Comparison of ENCODE assay signal across 9 cellular contexts in genomic region chr17:67942810-67943209, GRCh38. TPM values are rescaled to one million over a fixed set of nuclear protein-coding genes. Genes with fewer than 3 reads are reported as not detected.
A peak's percentile ranks its signal among the peaks of the same experiment; 100 is the strongest.
DNase-seq lines count a peak whose midpoint lies in the region; ATAC-seq and TF ChIP-seq lines count a peak whose summit lies in the region.
"Had no signal": no experiment of that assay in that cellular context is flagged by ENCODE, and none has a peak within 500 bp of the region (broad histone marks: within the 10 kb centered on the region; RNA-seq: fewer than 3 reads in every experiment).

No MANE protein-coding gene starts in this region.

- H3K27me3 Mint-ChIP-seq in glutamatergic neuron (ENCODE audit: unreplicated experiment) = peaks cover 2% of the 10 kb centered on the region

- intact Hi-C loops in gastrocnemius medialis (cut with DNase I; ENCODE audit: low total_unique reads) = no loop called here

- POLR2A ChIA-PET in SK-N-SH (lab: Yijun Ruan, JAX) = no interaction called here

- H3K27ac Mint-ChIP-seq in glutamatergic neuron (ENCODE audit: unreplicated experiment) = no peak overlapping the region

- in situ Hi-C loops in gastrocnemius medialis (cut with MboI; ENCODE audit: low sequenced_read_pairs in 4 of 4) = no loop called here

- DNase-seq in AG09319 (ENCODE audit: extremely low read depth, low read depth) (no peak), SK-N-SH (peak; percentile 22), glutamatergic neuron (no peak), gastrocnemius medialis (no peak), NCI-H1048 (lab: John Stamatoyannopoulos, UW) (no peak), kidney tubule cell (ENCODE audit: low spot score) (no peak)
- DNase-seq: activated CD8-positive, alpha-beta memory T cell treated with anti-CD3 and anti-CD28 coated beads, Interleukin-2, amount 50 U/mL, for 48 hours had no signal

- no peaks in the 10 kb centered on the region for H3K36me3 Mint-ChIP-seq in glutamatergic neuron (ENCODE audit: unreplicated experiment)

- no peak for TF ChIP-seq EP300 in SK-N-SH (IDR thresholded peaks at IDR 0.05; ENCODE audit: borderline replicate concordance in 1 of 2, low read depth in 1 of 2, low read length in 1 of 2)

- no peak overlapping the region for H2AFZ ChIP-seq in SK-N-SH (ENCODE audit: low read depth)

- no peaks in the 10 kb centered on the region for H3K9me3 Mint-ChIP-seq in glutamatergic neuron (ENCODE audit: unreplicated experiment)

- H3K4me3 ChIP-seq in GM12875 (ENCODE audit: low read depth, low read length) (no peak overlapping the region), SK-N-SH (ENCODE audit: low read depth in 2 of 2, low read length in 1 of 2) (no peak overlapping the region), gastrocnemius medialis (no peak overlapping the region)

- peak; percentile 29 for TF ChIP-seq CTCF in AG09319 (IDR thresholded peaks at IDR 0.05; ENCODE audit: low read depth, low read length)
- peak; percentile 16; the same call in 1 of the 2 replicates for TF ChIP-seq CTCF in GM12875 (IDR thresholded peaks at IDR 0.05; ENCODE audit: borderline replicate concordance, insufficient read depth, low read depth, low read length)
- TF ChIP-seq CTCF in SK-N-SH (IDR thresholded peaks at IDR 0.05) = peak; percentile 72
- TF ChIP-seq CTCF in glutamatergic neuron (IDR thresholded peaks at IDR 0.05; ENCODE audit: partially characterized antibody, unreplicated experiment) = peak; percentile 58
- peak in 1 of 5 experiments; percentile 27 for TF ChIP-seq CTCF in gastrocnemius medialis (IDR thresholded peaks at IDR 0.05 in 4 of 5, conservative IDR thresholded peaks at IDR 0.05 in 1 of 5)

- CTCF ChIA-PET in SK-N-SH (lab: Yijun Ruan, JAX) = interaction anchor here (0.5 to 4.3 kb wide), 17 partner anchors 8 to 569 kb away, joined by 3 to 20 read pairs (median 4); no protein-coding TSS in a partner anchor

- H3K79me2 ChIP-seq in SK-N-SH (ENCODE audit: insufficient read depth) = no peaks in the 10 kb centered on the region

- TF ChIP-seq RAD21 in SK-N-SH (IDR thresholded peaks at IDR 0.05; ENCODE audit: low read length) = peak; percentile 30

- WGBS in SK-N-SH (ENCODE audit: low lambda C conversion rate) = 78% methylated on average over 3 of the region's 3 CpGs

- peaks cover 11% of the 10 kb centered on the region for H3F3A ChIP-seq in SK-N-SH (replicated peaks; ENCODE audit: insufficient read depth)

- H3K9ac ChIP-seq in SK-N-SH = no peak overlapping the region

- H3K9me3 ChIP-seq in SK-N-SH = no peaks in the 10 kb centered on the region
- no peaks in the 10 kb centered on the region for H3K9me3 ChIP-seq in gastrocnemius medialis

- no peak for ATAC-seq in gastrocnemius medialis
- ATAC-seq in HG02970 (IDR thresholded peaks at IDR 0.05; ENCODE audit: low FRiP score, unreplicated experiment) = no peak

- H3K36me3 ChIP-seq in SK-N-SH (replicated peaks in 1 of 2; ENCODE audit: control insufficient read depth in 1 of 2, insufficient read depth in 2 of 2, low read length in 1 of 2) (peaks cover 86 to 88% of the 10 kb centered on the region in 2 experiments), gastrocnemius medialis (peaks cover 7 to 90% of the 10 kb centered on the region in 2 donors)

- H4K20me1 ChIP-seq in SK-N-SH (ENCODE audit: insufficient read depth) = no peaks in the 10 kb centered on the region

- no peaks in the 10 kb centered on the region for H3K4me1 Mint-ChIP-seq in glutamatergic neuron (ENCODE audit: low read depth, unreplicated experiment)

- H3K4me3 Mint-ChIP-seq in glutamatergic neuron (ENCODE audit: unreplicated experiment) = no peak overlapping the region

- H3K27ac ChIP-seq in SK-N-SH (ENCODE audit: low read depth in 2 of 2, low read length in 1 of 2) (no peak overlapping the region), gastrocnemius medialis (no peak overlapping the region)

- H3K27me3 ChIP-seq in SK-N-SH (ENCODE audit: insufficient read depth) (no peaks in the 10 kb centered on the region), gastrocnemius medialis (no peaks in the 10 kb centered on the region)

- H3K9me2 ChIP-seq in SK-N-SH = no peaks in the 10 kb centered on the region

- no peak overlapping the region for H3K4me2 ChIP-seq in SK-N-SH

- no peak for TF ChIP-seq POLR2A in gastrocnemius medialis (IDR thresholded peaks at IDR 0.05)

- no peaks in the 10 kb centered on the region for H3K4me1 ChIP-seq in SK-N-SH (ENCODE audit: control insufficient read depth in 1 of 2, insufficient read depth in 2 of 2, low read depth in 1 of 2, low read length in 1 of 2)
- H3K4me1 ChIP-seq in gastrocnemius medialis = no peaks in the 10 kb centered on the region

TF ChIP-seq in SK-N-SH, 30 proteins besides CTCF, POLR2A, EP300 and RAD21:
- no peak for TF ChIP-seq FOXM1 (IDR thresholded peaks at IDR 0.05; ENCODE audit: low read depth)
- TF ChIP-seq RCOR1 (IDR thresholded peaks at IDR 0.05; ENCODE audit: low read length) = no peak
TF ChIP-seq in SK-N-SH: peak in this region for 0.

RNA-seq across cellular contexts. Expression of gene C17orf58, which starts 53.5 kb away (rescaled TPM):
- 21.2 and 22.9 TPM in 2 replicates for polyA plus RNA-seq in SK-N-SH (2012; rRNA removed)
- 23.1 and 23.4 TPM in 2 replicates for polyA plus RNA-seq in SK-N-SH (2012; cell fraction: cytosol; rRNA removed)
- 9.6 and 13.8 TPM in 2 replicates for polyA plus RNA-seq in SK-N-SH (2012; cell fraction: nucleus; rRNA removed)
- 9.9 TPM for total RNA-seq in glutamatergic neuron (ENCODE audit: unreplicated experiment)
- 1 to 10 TPM; 1.5 to 9.0 (median 5.6) TPM for total RNA-seq in gastrocnemius medialis
